Comparison of ENCODE assay signal across 2 cellular contexts in the genomic region with DNA sequence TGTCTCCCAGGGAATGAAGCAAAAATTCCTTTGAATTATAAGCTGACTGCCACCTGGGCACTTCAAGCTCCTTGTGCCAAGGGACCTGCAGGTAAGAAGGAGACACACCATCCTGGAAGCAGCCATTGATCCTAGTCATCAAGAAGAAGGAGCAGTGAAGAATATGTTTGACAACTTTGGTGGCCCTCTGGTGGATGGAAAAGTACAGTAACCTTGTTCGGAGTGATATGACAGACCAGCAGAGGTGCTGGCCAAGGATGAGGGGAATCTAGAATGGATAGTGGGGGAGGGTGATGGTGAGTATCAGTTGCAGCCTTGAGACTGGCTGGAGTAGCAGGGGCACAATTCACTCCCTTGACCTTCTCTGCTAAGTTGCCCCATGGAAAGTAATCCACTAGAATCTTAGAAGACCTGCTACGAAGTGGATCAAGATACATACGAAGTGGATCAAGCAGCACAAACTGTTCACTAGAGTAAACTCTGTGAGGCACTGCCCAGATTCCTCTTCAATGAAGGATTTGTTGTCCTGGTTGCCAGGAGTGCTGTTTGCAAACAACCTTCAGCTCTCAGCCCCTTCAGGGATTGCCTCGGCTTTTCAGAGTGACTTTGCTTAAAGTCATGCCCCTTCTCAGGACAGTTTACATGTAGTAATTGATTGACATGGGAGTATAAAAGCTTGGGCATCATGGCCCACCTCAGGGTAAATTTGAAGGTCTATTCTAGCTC.
TF ChIP-seq lines count a peak whose summit lies in the region.

No MANE protein-coding gene starts in this region.

TF ChIP-seq in HCT116, 20 proteins besides CTCF, POLR2A, EP300 and RAD21 (continued from another document):
- TF ChIP-seq YY1 (IDR thresholded peaks at IDR 0.05; ENCODE audit: extremely low read depth, insufficient replicate concordance, low read depth, low read length) = no peak

TF ChIP-seq in SK-N-SH treated with all-trans-retinoic acid at 6 μM for 48 hours, 23 proteins besides CTCF, POLR2A, EP300 and RAD21 (continued from another document):
- TF ChIP-seq, protein P1, sequence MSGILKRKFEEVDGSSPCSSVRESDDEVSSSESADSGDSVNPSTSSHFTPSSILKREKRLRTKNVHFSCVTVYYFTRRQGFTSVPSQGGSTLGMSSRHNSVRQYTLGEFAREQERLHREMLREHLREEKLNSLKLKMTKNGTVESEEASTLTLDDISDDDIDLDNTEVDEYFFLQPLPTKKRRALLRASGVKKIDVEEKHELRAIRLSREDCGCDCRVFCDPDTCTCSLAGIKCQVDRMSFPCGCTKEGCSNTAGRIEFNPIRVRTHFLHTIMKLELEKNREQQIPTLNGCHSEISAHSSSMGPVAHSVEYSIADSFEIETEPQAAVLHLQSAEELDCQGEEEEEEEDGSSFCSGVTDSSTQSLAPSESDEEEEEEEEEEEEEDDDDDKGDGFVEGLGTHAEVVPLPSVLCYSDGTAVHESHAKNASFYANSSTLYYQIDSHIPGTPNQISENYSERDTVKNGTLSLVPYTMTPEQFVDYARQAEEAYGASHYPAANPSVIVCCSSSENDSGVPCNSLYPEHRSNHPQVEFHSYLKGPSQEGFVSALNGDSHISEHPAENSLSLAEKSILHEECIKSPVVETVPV (CRISPR knock-in tag; IDR thresholded peaks at IDR 0.05) = no peak
- TF ChIP-seq TCF4 (CRISPR knock-in tag; IDR thresholded peaks at IDR 0.05; ENCODE audit: borderline replicate concordance) = no peak
- no peak for TF ChIP-seq ZNF70 (CRISPR knock-in tag; IDR thresholded peaks at IDR 0.05)
TF ChIP-seq in SK-N-SH treated with all-trans-retinoic acid at 6 μM for 48 hours: peak in this region for 0.
